Comparison of ENCODE assay signal across 9 cellular contexts in genomic region chr7:70710011-70710480, GRCh38.
DNase-seq lines count a peak whose midpoint lies in the region; ATAC-seq and TF ChIP-seq lines count a peak whose summit lies in the region.
"Had no signal": no experiment of that assay in that cellular context is flagged by ENCODE, and none has a peak within 500 bp of the region (broad histone marks: within the 10 kb centered on the region; RNA-seq: fewer than 3 reads in every experiment).

No MANE protein-coding gene starts in this region.

- H3K4me2 ChIP-seq in GM23338: 0 out of 2 replicates have a peak overlapping the region, but pooled peaks have one; percentile 30

- H3K4me3 ChIP-seq in CD8-positive, alpha-beta memory T cell (ENCODE audit: low read length): no peak overlapping the region
- H3K4me3 ChIP-seq in GM23338 (no peak overlapping the region), SK-N-MC (peak overlapping the region; percentile 30; the same call in 1 of the 2 replicates), kidney epithelial cell (ENCODE audit: low read depth, low read length) (no peak overlapping the region)

- H3K9me3 ChIP-seq in CD8-positive, alpha-beta memory T cell (ENCODE audit: low read length): no peaks in the 10 kb centered on the region
- H3K9me3 ChIP-seq in SK-N-MC (ENCODE audit: low read depth, low read length): no peaks in the 10 kb centered on the region

- no peak overlapping the region for H3K9ac ChIP-seq in SK-N-MC (ENCODE audit: insufficient read length)

- CTCF ChIA-PET in CD8-positive, alpha-beta memory T cell (lab: Charles Lee): interaction anchor here (1.1 to 1.3 kb wide), 2 partner anchors 11 to 12 kb away, joined by 3 to 4 read pairs; no protein-coding TSS in a partner anchor

- ATAC-seq in GM23338: no peak
- no peak for ATAC-seq in stimulated activated naive B cell treated with anti-CD40 and anti-IgM and Interleukin-4, amounts not matched to agents 10 μg/mL and 1 μg/mL and 100 μg/mL, for 72 hours (replicated peaks)
- no peak for ATAC-seq in HG03520 (IDR thresholded peaks at IDR 0.05; ENCODE audit: unreplicated experiment)
- ATAC-seq: activated naive CD8-positive, alpha-beta T cell treated with anti-CD3 and anti-CD28 coated beads, Interleukin-2, amount 50 U/mL, for 24 hours had no signal

- no peaks in the 10 kb centered on the region for H3K9me2 ChIP-seq in GM23338 (ENCODE audit: insufficient read depth)

- POLR2A ChIA-PET in CD8-positive, alpha-beta memory T cell (lab: Charles Lee): no interaction called here

- H4K20me1 ChIP-seq in GM23338 (replicated peaks; ENCODE audit: insufficient read depth): peaks cover 74% of the 10 kb centered on the region

- peaks cover 2% of the 10 kb centered on the region; the same call in 1 of the 2 replicates for H3F3A ChIP-seq in GM23338 (replicated peaks; ENCODE audit: low read depth)

- peaks cover 5 to 22% (median 8%) of the 10 kb centered on the region in 3 donors for H3K36me3 Mint-ChIP-seq in CD8-positive, alpha-beta memory T cell
- peaks cover 60% of the 10 kb centered on the region for H3K36me3 Mint-ChIP-seq in GM23338 (ENCODE audit: low read depth)
- H3K36me3 Mint-ChIP-seq in stimulated activated naive B cell treated with anti-CD40 and anti-IgM and Interleukin-4, amounts not matched to agents 10 μg/mL and 1 μg/mL and 100 μg/mL, for 72 hours: peaks cover 6 to 7% of the 10 kb centered on the region in 2 donors

- no peaks in the 10 kb centered on the region for H3K4me1 ChIP-seq in CD8-positive, alpha-beta memory T cell (ENCODE audit: insufficient read depth, low read length)
- H3K4me1 ChIP-seq in GM23338 (ENCODE audit: insufficient read depth): peaks cover 44% of the 10 kb centered on the region

- no peak overlapping the region for H3K4me3 Mint-ChIP-seq in CD8-positive, alpha-beta memory T cell
- no peak overlapping the region for H3K4me3 Mint-ChIP-seq in GM23338
- H3K4me3 Mint-ChIP-seq in stimulated activated naive B cell treated with anti-CD40 and anti-IgM and Interleukin-4, amounts not matched to agents 10 μg/mL and 1 μg/mL and 100 μg/mL, for 72 hours: no peak overlapping the region
- H3K4me3 Mint-ChIP-seq: activated naive CD8-positive, alpha-beta T cell treated with anti-CD3 and anti-CD28 coated beads, Interleukin-2, amount 50 U/mL, for 24 hours had no signal

- no peak overlapping the region for H2AFZ ChIP-seq in GM23338

- peaks cover 42 to 78% (median 61%) of the 10 kb centered on the region in 3 donors for H3K4me1 Mint-ChIP-seq in CD8-positive, alpha-beta memory T cell
- peaks cover 61% of the 10 kb centered on the region for H3K4me1 Mint-ChIP-seq in GM23338
- peaks cover 0 to 4% of the 10 kb centered on the region in 2 donors for H3K4me1 Mint-ChIP-seq in stimulated activated naive B cell treated with anti-CD40 and anti-IgM and Interleukin-4, amounts not matched to agents 10 μg/mL and 1 μg/mL and 100 μg/mL, for 72 hours
- H3K4me1 Mint-ChIP-seq: activated naive CD8-positive, alpha-beta T cell treated with anti-CD3 and anti-CD28 coated beads, Interleukin-2, amount 50 U/mL, for 24 hours had no signal

- peaks cover 0 to 5% (median 0%) of the 10 kb centered on the region in 5 donors for H3K9me3 Mint-ChIP-seq in CD8-positive, alpha-beta memory T cell
- peaks cover 21% of the 10 kb centered on the region for H3K9me3 Mint-ChIP-seq in GM23338
- peaks cover 0 to 6% of the 10 kb centered on the region in 2 donors for H3K9me3 Mint-ChIP-seq in stimulated activated naive B cell treated with anti-CD40 and anti-IgM and Interleukin-4, amounts not matched to agents 10 μg/mL and 1 μg/mL and 100 μg/mL, for 72 hours
- H3K9me3 Mint-ChIP-seq: activated naive CD8-positive, alpha-beta T cell treated with anti-CD3 and anti-CD28 coated beads, Interleukin-2, amount 50 U/mL, for 24 hours had no signal

- TF ChIP-seq CTCF in GM23338 (conservative IDR thresholded peaks at IDR 0.05; ENCODE audit: low read depth in 2 of 2) (no peak), kidney epithelial cell (IDR thresholded peaks at IDR 0.05; ENCODE audit: insufficient read depth, low read length, poor library complexity, severe bottlenecking) (no peak)

- DNase-seq in CD8-positive, alpha-beta memory T cell: no peak
- DNase-seq in GM23338 (ENCODE audit: low spot score) (no peak), SK-N-MC (ENCODE audit: low read depth, low spot score) (no peak), kidney epithelial cell (ENCODE audit: low read depth) (peak; percentile 86), SIG-M5 (lab: John Stamatoyannopoulos, UW) (no peak)
- no peak for DNase-seq in stimulated activated naive CD4-positive, alpha-beta T cell treated with Interleukin-2 at 50 U/mL for 16 hours (lab: John Stamatoyannopoulos, UW)
- no peak for DNase-seq in stimulated activated naive B cell treated with anti-CD40 and anti-IgM and Interleukin-4, amounts not matched to agents 10 μg/mL and 1 μg/mL and 100 μg/mL, for 72 hours
- DNase-seq: activated naive CD8-positive, alpha-beta T cell treated with anti-CD3 and anti-CD28 coated beads, Interleukin-2, amount 50 U/mL, for 24 hours had no signal

- no peaks in the 10 kb centered on the region for H3K36me3 ChIP-seq in CD8-positive, alpha-beta memory T cell (ENCODE audit: insufficient read depth, low read length)
- peaks cover 8% of the 10 kb centered on the region; the same call in 1 of the 2 replicates for H3K36me3 ChIP-seq in GM23338 (ENCODE audit: insufficient read depth)
- peaks cover 25% of the 10 kb centered on the region for H3K36me3 ChIP-seq in SK-N-MC (ENCODE audit: insufficient read depth, low read length)
- no peaks in the 10 kb centered on the region for H3K36me3 ChIP-seq in kidney epithelial cell (ENCODE audit: control insufficient read depth, insufficient read depth, low read length)

- H3K27ac Mint-ChIP-seq in CD8-positive, alpha-beta memory T cell: peak overlapping the region in 7 of 8 donors; percentile 6 to 75 (median 48)
- H3K27ac Mint-ChIP-seq in GM23338: no peak overlapping the region
- no peak overlapping the region for H3K27ac Mint-ChIP-seq in stimulated activated naive B cell treated with anti-CD40 and anti-IgM and Interleukin-4, amounts not matched to agents 10 μg/mL and 1 μg/mL and 100 μg/mL, for 72 hours
- H3K27ac Mint-ChIP-seq: activated naive CD8-positive, alpha-beta T cell treated with anti-CD3 and anti-CD28 coated beads, Interleukin-2, amount 50 U/mL, for 24 hours had no signal

- no peak overlapping the region for H3K27ac ChIP-seq in CD8-positive, alpha-beta memory T cell (ENCODE audit: low read depth, low read length)
- H3K27ac ChIP-seq in GM23338 (ENCODE audit: low read depth) (no peak overlapping the region), SK-N-MC (peak overlapping the region; percentile 10; the same call in 1 of the 2 replicates)

- H3K27me3 Mint-ChIP-seq in CD8-positive, alpha-beta memory T cell: no peaks in the 10 kb centered on the region
- peaks cover 13% of the 10 kb centered on the region for H3K27me3 Mint-ChIP-seq in GM23338 (ENCODE audit: insufficient read depth, low read depth, poor library complexity)
- H3K27me3 Mint-ChIP-seq in stimulated activated naive B cell treated with anti-CD40 and anti-IgM and Interleukin-4, amounts not matched to agents 10 μg/mL and 1 μg/mL and 100 μg/mL, for 72 hours: no peaks in the 10 kb centered on the region
- H3K27me3 Mint-ChIP-seq: activated naive CD8-positive, alpha-beta T cell treated with anti-CD3 and anti-CD28 coated beads, Interleukin-2, amount 50 U/mL, for 24 hours had no signal

- H3K79me2 ChIP-seq in GM23338 (replicated peaks; ENCODE audit: insufficient read depth): peaks cover 100% of the 10 kb centered on the region

- H3K27me3 ChIP-seq in CD8-positive, alpha-beta memory T cell (ENCODE audit: insufficient read depth, low read length, poor library complexity, severe bottlenecking): no peaks in the 10 kb centered on the region
- H3K27me3 ChIP-seq in GM23338 (ENCODE audit: insufficient read depth) (no peaks in the 10 kb centered on the region), kidney epithelial cell (ENCODE audit: control insufficient read depth, insufficient read depth, low read length) (no peaks in the 10 kb centered on the region)

TF ChIP-seq in GM23338, 12 proteins besides CTCF, POLR2A, EP300 and RAD21 (continues in another document):
- TF ChIP-seq ZNF331 (CRISPR knock-in tag; IDR thresholded peaks at IDR 0.05; ENCODE audit: low read depth): no peak
- TF ChIP-seq STAT1 (IDR thresholded peaks at IDR 0.05; ENCODE audit: unreplicated experiment): no peak
- no peak for TF ChIP-seq CREB1 (CRISPR knock-in tag; IDR thresholded peaks at IDR 0.05; ENCODE audit: low read depth)
- TF ChIP-seq NANOG (IDR thresholded peaks at IDR 0.05; ENCODE audit: borderline replicate concordance): no peak
- no peak for TF ChIP-seq EZH2phosphoT487 (IDR thresholded peaks at IDR 0.05; ENCODE audit: unreplicated experiment)

Comparison
In these comparisons a context has a peak if more than half of its experiments do, and no peak if none do; other contexts are left out.
1. H3K27ac Mint-ChIP-seq: peak in CD8-positive, alpha-beta memory T cell (7 of 8); none in GM23338 (single experiment) and stimulated activated naive B cell treated with anti-CD40 and anti-IgM and Interleukin-4, amounts not matched to agents 10 μg/mL and 1 μg/mL and 100 μg/mL, for 72 hours (single experiment).